In the genomic region with DNA sequence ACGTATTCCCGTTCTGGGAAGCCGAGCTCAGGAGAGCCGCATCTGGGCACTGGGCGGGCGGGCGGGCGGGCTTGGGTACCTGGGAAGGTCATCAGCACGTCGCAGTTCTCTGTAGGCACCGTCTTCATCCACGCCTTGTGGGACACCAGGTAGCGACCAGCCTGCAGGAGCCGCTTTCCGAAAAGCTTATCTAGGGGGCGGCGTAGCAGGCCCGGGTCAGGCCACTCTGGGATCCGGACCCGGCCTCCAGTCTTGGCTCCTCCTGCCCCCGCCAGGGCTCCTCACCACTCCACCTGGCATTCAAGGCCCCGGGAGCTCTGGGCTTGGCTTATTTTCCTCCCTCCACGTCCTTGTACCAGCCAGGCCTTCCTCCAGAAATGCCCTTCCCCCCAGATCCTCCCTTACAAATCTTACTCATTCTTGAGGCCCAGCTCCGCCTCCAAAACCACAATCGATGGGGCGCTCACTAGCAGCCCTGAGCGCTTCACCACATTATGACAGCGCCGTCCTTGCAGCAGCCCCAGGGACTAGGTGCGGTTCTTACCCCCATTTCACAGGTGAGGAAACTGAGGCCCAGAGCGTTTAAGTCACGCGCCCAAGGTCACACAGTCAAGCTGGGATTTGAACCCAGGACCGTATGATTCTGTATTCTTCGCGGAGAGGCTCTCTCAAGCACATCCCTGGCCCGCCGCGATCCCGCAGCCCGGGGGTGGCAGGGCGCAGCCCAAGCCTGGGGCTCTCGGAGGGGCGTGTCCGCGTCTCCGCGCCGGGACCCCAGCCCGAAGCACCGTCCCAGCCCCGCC, we compare ENCODE assay signal across 8 cellular contexts. TPM values are rescaled to one million over a fixed set of nuclear protein-coding genes. Genes with fewer than 3 reads are reported as not detected.
DNase-seq lines count a peak whose midpoint lies in the region; ATAC-seq and TF ChIP-seq lines count a peak whose summit lies in the region.

No MANE protein-coding gene starts in this region.

- H3K4me3 ChIP-seq in DND-41 (ENCODE audit: low read depth in 1 of 2, low read length in 2 of 2), result peak overlapping the region; percentile 49 to 75
- peak overlapping the region; percentile 42 for H3K4me3 ChIP-seq in mucosa of descending colon

- peak overlapping the region; percentile 99 for H3K4me2 ChIP-seq in DND-41 (ENCODE audit: insufficient read depth, low read length)

- intact Hi-C loops in mucosa of descending colon (cut with DNase I, micrococcal nuclease) (no loop called here), posterior vena cava (cut with DNase I) (loop anchor here in 1 of 2 donors (10.0 kb wide), 1 partner anchor 791 kb away; no protein-coding TSS in a partner anchor)

- TF ChIP-seq CTCF in DND-41 (IDR thresholded peaks at IDR 0.05; ENCODE audit: borderline replicate concordance, extremely low read depth, low read length, poor library complexity, severe bottlenecking) (no peak), mucosa of descending colon (IDR thresholded peaks at IDR 0.05) (no peak)

- DNase-seq in DND-41 (peak; percentile 85), KBM-7 (peak; percentile 91), mucosa of descending colon (peak; percentile 55 to 76 (median 61)), posterior vena cava (ENCODE audit: low spot score) (no peak), ecto neural progenitor cell (ENCODE audit: low spot score) (no peak)
- peak; percentile 67 for DNase-seq in activated CD4-positive, alpha-beta T cell treated with anti-CD3 and anti-CD28 coated beads for 1 hour
- peak; percentile 81 for DNase-seq in stimulated activated naive CD4-positive, alpha-beta T cell treated with Interleukin-2 at 50 U/mL for 16 hours (lab: John Stamatoyannopoulos, UW)

- no peaks in the 10 kb centered on the region for H3K9me3 ChIP-seq in DND-41 (ENCODE audit: insufficient read depth, low read length, severe bottlenecking)
- H3K9me3 ChIP-seq in mucosa of descending colon, result no peaks in the 10 kb centered on the region

- peak overlapping the region; percentile 77 for H3K9ac ChIP-seq in DND-41 (ENCODE audit: low read depth, low read length)

- H3K36me3 ChIP-seq in DND-41 (ENCODE audit: insufficient read depth, low read length), result peaks cover 11% of the 10 kb centered on the region
- no peaks in the 10 kb centered on the region for H3K36me3 ChIP-seq in mucosa of descending colon (ENCODE audit: low read depth)

- ATAC-seq in DND-41 (ENCODE audit: insufficient read depth, low read depth) (peak; percentile 38), mucosa of descending colon (no peak)

- in situ Hi-C loops in KBM-7 (cut with MboI; ENCODE audit: low pct_unique_long_range_greater_than_20kb, low sequenced_read_pairs), result no loop called here

- H3K79me2 ChIP-seq in DND-41 (ENCODE audit: insufficient read depth, low read length), result peaks cover 16% of the 10 kb centered on the region

- H2AFZ ChIP-seq in DND-41 (ENCODE audit: low read depth, low read length), result peak overlapping the region; percentile 76

- peaks cover 50% of the 10 kb centered on the region for H3K4me1 ChIP-seq in DND-41 (ENCODE audit: insufficient read depth, low read length)
- H3K4me1 ChIP-seq in mucosa of descending colon (ENCODE audit: low read depth), result peaks cover 33% of the 10 kb centered on the region

- H4K20me1 ChIP-seq in DND-41 (ENCODE audit: insufficient read depth, low read length), result peaks cover 9% of the 10 kb centered on the region

- H3K27ac ChIP-seq in DND-41 (ENCODE audit: low read length) (peak overlapping the region; percentile 59), cingulate gyrus (ENCODE audit: low read depth, low read length) (peak overlapping the region; percentile 14)

- H3K27me3 ChIP-seq in DND-41 (ENCODE audit: insufficient read depth, low read length, poor library complexity), result no peaks in the 10 kb centered on the region

RNA-seq across cellular contexts. Expression of a gene that starts 0.8 kb away (rescaled TPM):
- 1 to 10 TPM; 7.1 to 9.4 (median 8.6) TPM for total RNA-seq in mucosa of descending colon
- total RNA-seq in posterior vena cava, result 10 to 100 TPM in 1 of 2 donors, 1 to 10 TPM in 1; 9.8 to 10.0 TPM

RNA-seq across cellular contexts. Expression of a gene that starts 3.5 kb away (rescaled TPM):
- total RNA-seq in mucosa of descending colon (10 to 100 TPM; 16.1 to 24.3 (median 16.8) TPM), posterior vena cava (10 to 100 TPM; 12.7 to 15.8 TPM)

RNA-seq across cellular contexts. Expression of a gene that starts 24.4 kb away (rescaled TPM):
- total RNA-seq in mucosa of descending colon (10 to 100 TPM; 38.3 to 51.4 (median 48.3) TPM), posterior vena cava (10 to 100 TPM; 30.7 to 33.9 TPM)

RNA-seq across cellular contexts. Expression of a gene that starts 28.1 kb away (rescaled TPM):
- 100 to 1,000 TPM; 124 to 148 (median 145) TPM for total RNA-seq in mucosa of descending colon
- 10 to 100 TPM; 52.2 to 54.6 TPM for total RNA-seq in posterior vena cava

RNA-seq across cellular contexts. Expression of a gene that starts 30.6 kb away (rescaled TPM):
- 10 to 100 TPM in 1 of 3 donors, 1 to 10 TPM in 2; 3.0 to 18.0 (median 4.5) TPM for total RNA-seq in mucosa of descending colon
- 1 to 10 TPM; 7.4 to 7.8 TPM for total RNA-seq in posterior vena cava

Comparison
In these comparisons a context has a peak if more than half of its experiments do, and no peak if none do; other contexts are left out.
1. DNase-seq: peak in DND-41 (single experiment), KBM-7 (single experiment), activated CD4-positive, alpha-beta T cell treated with anti-CD3 and anti-CD28 coated beads for 1 hour (single experiment), mucosa of descending colon (3 of 3) and stimulated activated naive CD4-positive, alpha-beta T cell treated with Interleukin-2 at 50 U/mL for 16 hours (single experiment); none in posterior vena cava (single experiment) and ecto neural progenitor cell (single experiment).